21 cellular contexts compared by ENCODE assay signal in genomic region chr5:51271261-51271660, GRCh38.
"Had no signal": no experiment of that assay in that cellular context is flagged by ENCODE, and none has a peak within 500 bp of the region (broad histone marks: within the 10 kb centered on the region; RNA-seq: fewer than 3 reads in every experiment).

No MANE protein-coding gene starts in this region.

- H3K4me3 ChIP-seq: SJSA1, SK-N-MC had no signal

- H3K27ac ChIP-seq: SJSA1, SK-N-MC had no signal

- DNase-seq: KBM-7, MV-4-11, NCI-H1048, NCI-H1105, NCI-H1417, NCI-H1436 treated with DMSO at 0.1 percent for 48 hours, NCI-H187, NCI-H2029, NCI-H2081 treated with DMSO at 0.1 percent for 48 hours, NCI-H2171, NCI-H226, NCI-H446, NCI-H510A, NCI-H524 treated with DMSO at 0.1 percent for 48 hours, NCI-H774, Right ventricle myocardium superior, RPMI8226, SIG-M5 had no signal

- H3K36me3 ChIP-seq: SJSA1 had no signal

- H3K9me3 ChIP-seq: SJSA1 had no signal

- H3K4me1 ChIP-seq: SJSA1 had no signal

- H3K27me3 ChIP-seq: SJSA1 had no signal

- FAIRE-seq: RCC 7860 had no signal
